In the genomic region with DNA sequence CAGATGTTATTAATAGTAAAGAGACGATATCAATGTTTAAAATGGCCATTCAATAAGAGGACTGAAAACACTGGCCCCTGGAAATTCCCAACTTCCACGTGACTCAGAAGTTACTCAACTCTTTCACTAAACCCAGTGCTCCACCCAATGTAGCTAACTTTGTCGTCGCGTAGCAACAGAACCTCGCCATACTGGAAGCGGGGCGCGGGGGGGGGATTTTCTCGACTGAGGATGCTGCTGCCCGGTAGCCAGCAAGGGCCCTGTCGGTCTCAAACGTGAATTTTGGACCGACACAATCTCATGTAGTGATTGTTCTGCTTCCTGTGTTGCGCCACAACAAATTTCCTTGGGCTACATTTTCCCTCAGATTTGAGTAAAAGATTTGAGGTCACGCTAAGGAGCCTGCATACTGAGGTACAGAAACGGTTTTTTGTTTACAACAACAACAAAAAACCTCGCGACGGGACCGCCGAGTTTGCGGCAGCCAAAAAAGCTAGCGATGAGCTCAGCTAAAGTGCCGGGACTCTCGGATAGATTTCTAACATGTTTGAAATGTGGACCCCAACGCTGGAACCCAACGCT, we compare ENCODE assay signal across 7 cellular contexts. TPM values are rescaled to one million over a fixed set of nuclear protein-coding genes. Genes with fewer than 3 reads are reported as not detected.
DNase-seq lines count a peak whose midpoint lies in the region; ATAC-seq and TF ChIP-seq lines count a peak whose summit lies in the region.

No MANE protein-coding gene starts in this region.

- DNase-seq in NCI-H748 treated with DMSO at 0.1 percent for 48 hours (lab: John Stamatoyannopoulos, UW) (peak; percentile 23), right lobe of liver (peak; percentile 85 to 88 (median 88))
- DNase-seq in activated CD4-positive, alpha-beta memory T cell treated with anti-CD3 and anti-CD28 coated beads for 36 hours: peak; percentile 92
- DNase-seq in stimulated activated CD4-positive, alpha-beta T cell treated with anti-CD3 and anti-CD28 coated beads, Interleukin-4, amount 100 ng/mL, for 24 hours: peak; percentile 92

- H3K9me3 ChIP-seq in duodenal mucosa (ENCODE audit: control insufficient read depth in 1 of 2, low read length in 2 of 2) (no peaks in the 10 kb centered on the region), right lobe of liver (no peaks in the 10 kb centered on the region)

- H3K4me1 ChIP-seq in duodenal mucosa (ENCODE audit: control insufficient read depth in 1 of 2, insufficient read depth in 2 of 2, low read length in 2 of 2) (peaks cover 10 to 20% of the 10 kb centered on the region in 2 donors), right lobe of liver (peaks cover 0 to 5% (median 0%) of the 10 kb centered on the region in 4 donors)

- H3K27me3 ChIP-seq in duodenal mucosa (ENCODE audit: control insufficient read depth in 1 of 2, insufficient read depth in 2 of 2, low read length in 2 of 2) (no peaks in the 10 kb centered on the region), right lobe of liver (no peaks in the 10 kb centered on the region)

- peaks cover 32% of the 10 kb centered on the region for H3K4me1 Mint-ChIP-seq in activated CD4-positive, alpha-beta memory T cell treated with anti-CD3 and anti-CD28 coated beads for 36 hours (ENCODE audit: low read depth)

- H3K9me3 Mint-ChIP-seq in activated CD4-positive, alpha-beta memory T cell treated with anti-CD3 and anti-CD28 coated beads for 36 hours: no peaks in the 10 kb centered on the region

- TF ChIP-seq POLR2A in right lobe of liver (IDR thresholded peaks at IDR 0.05): no peak

- peak overlapping the region; percentile 90 for H3K4me3 Mint-ChIP-seq in activated CD4-positive, alpha-beta memory T cell treated with anti-CD3 and anti-CD28 coated beads for 36 hours

- CTCF ChIA-PET in activated CD4-positive, alpha-beta memory T cell treated with anti-CD3 and anti-CD28 coated beads for 36 hours (lab: Charles Lee): interaction anchor here (0.6 to 5.9 kb wide), 23 partner anchors 11 to 425 kb away, joined by 3 to 68 read pairs (median 4); a partner anchor contains a TSS

- under 1% methylated on average over 27 of the region's 28 CpGs for WGBS in right lobe of liver (ENCODE audit: insufficient coverage, low coverage, low lambda C conversion rate, missing lambda C conversion rate)

- peak overlapping the region; percentile 97 for H3K27ac Mint-ChIP-seq in activated CD4-positive, alpha-beta memory T cell treated with anti-CD3 and anti-CD28 coated beads for 36 hours

- H3K4me3 ChIP-seq in duodenal mucosa (ENCODE audit: low read depth in 1 of 2, low read length in 2 of 2) (peak overlapping the region; percentile 85 to 90), right lobe of liver (peak overlapping the region; percentile 47 to 69 (median 59))

- POLR2A ChIA-PET in activated CD4-positive, alpha-beta memory T cell treated with anti-CD3 and anti-CD28 coated beads for 36 hours (lab: Charles Lee): interaction anchor here (0.6 to 2.7 kb wide), 19 partner anchors 10 to 894 kb away, joined by 3 to 20 read pairs (median 6); a partner anchor contains a TSS

- peak overlapping the region; percentile 91 to 98 for H3K9ac ChIP-seq in duodenal mucosa (ENCODE audit: low read depth in 1 of 2, low read length in 2 of 2)

- H3K36me3 ChIP-seq in duodenal mucosa (ENCODE audit: control insufficient read depth in 1 of 2, insufficient read depth in 2 of 2, low read length in 2 of 2) (no peaks in the 10 kb centered on the region), right lobe of liver (no peaks in the 10 kb centered on the region)

- no peak for TF ChIP-seq CTCF in right lobe of liver (IDR thresholded peaks at IDR 0.05)

- peak; percentile 41 for ATAC-seq in GM18517 (IDR thresholded peaks at IDR 0.05; ENCODE audit: unreplicated experiment)
- peak; percentile 31 for ATAC-seq in HG03097 (IDR thresholded peaks at IDR 0.05; ENCODE audit: low FRiP score, unreplicated experiment)
- ATAC-seq in right lobe of liver: peak; percentile 55 to 73 (median 62)

- intact Hi-C loops in activated CD4-positive, alpha-beta memory T cell treated with anti-CD3 and anti-CD28 coated beads for 36 hours (cut with micrococcal nuclease): loop anchor here (1.0 to 5.0 kb wide), 11 partner anchors 11 to 424 kb away; a partner anchor contains a TSS
- intact Hi-C loops in right lobe of liver (cut with DNase I): no loop called here

- peak overlapping the region; percentile 100 for H3K27ac ChIP-seq in duodenal mucosa (ENCODE audit: low read depth, low read length)
- H3K27ac ChIP-seq in right lobe of liver: peak overlapping the region; percentile 94 to 96 (median 95)

- peaks cover 9% of the 10 kb centered on the region for H3K36me3 Mint-ChIP-seq in activated CD4-positive, alpha-beta memory T cell treated with anti-CD3 and anti-CD28 coated beads for 36 hours

- no peaks in the 10 kb centered on the region for H3K27me3 Mint-ChIP-seq in activated CD4-positive, alpha-beta memory T cell treated with anti-CD3 and anti-CD28 coated beads for 36 hours

RNA-seq across cellular contexts. Expression of a gene that starts 1.0 kb away (rescaled TPM):
- total RNA-seq in activated CD4-positive, alpha-beta memory T cell treated with anti-CD3 and anti-CD28 coated beads for 36 hours: 10 to 100 TPM; 16.8 to 19.2 TPM
- total RNA-seq in right lobe of liver: 1 to 10 TPM; 1.2 to 3.5 (median 1.7) TPM

RNA-seq across cellular contexts. Expression of a gene that starts 35.3 kb away (rescaled TPM):
- not detected for total RNA-seq in activated CD4-positive, alpha-beta memory T cell treated with anti-CD3 and anti-CD28 coated beads for 36 hours
- total RNA-seq in right lobe of liver: under 1 TPM in 2 of 6 experiments, not detected in 4; 0.11 to 0.12 TPM

Comparison
In these comparisons a context has a peak if more than half of its experiments do, and no peak if none do; other contexts are left out.
1. Peak in every context shown above with its lines: DNase-seq, ATAC-seq, H3K4me3 ChIP-seq and H3K27ac ChIP-seq.
2. DNase-seq: peak in every context shown above with its lines; median percentile 92 in activated CD4-positive, alpha-beta memory T cell treated with anti-CD3 and anti-CD28 coated beads for 36 hours; 92 in stimulated activated CD4-positive, alpha-beta T cell treated with anti-CD3 and anti-CD28 coated beads, Interleukin-4, amount 100 ng/mL, for 24 hours; 88 in right lobe of liver; 23 in NCI-H748 treated with DMSO at 0.1 percent for 48 hours.